Comparison of ENCODE assay signal across 9 cellular contexts in genomic region chr15:72785452-72786243, GRCh38. TPM values are rescaled to one million over a fixed set of nuclear protein-coding genes. Genes with fewer than 3 reads are reported as not detected.
DNase-seq lines count a peak whose midpoint lies in the region; ATAC-seq and TF ChIP-seq lines count a peak whose summit lies in the region.
"Had no signal": no experiment of that assay in that cellular context is flagged by ENCODE, and none has a peak within 500 bp of the region (broad histone marks: within the 10 kb centered on the region; RNA-seq: fewer than 3 reads in every experiment).

No MANE protein-coding gene starts in this region.

- peak overlapping the region; percentile 87 for H3K4me3 Mint-ChIP-seq in activated T-cell treated with anti-CD3 and anti-CD28 coated beads, Interleukin-2, amount 50 U/mL, for 24 hours
- peak overlapping the region; percentile 88 to 97 (median 96) for H3K4me3 Mint-ChIP-seq in immature natural killer cell
- H3K4me3 Mint-ChIP-seq in stimulated activated memory B cell treated with anti-CD40 and anti-IgM and Interleukin-4, amounts not matched to agents 10 μg/mL and 1 μg/mL and 100 μg/mL, for 72 hours: no peak overlapping the region

- H3K36me3 Mint-ChIP-seq in activated T-cell treated with anti-CD3 and anti-CD28 coated beads, Interleukin-2, amount 50 U/mL, for 24 hours (ENCODE audit: low read depth): peaks cover 21% of the 10 kb centered on the region
- peaks cover 0 to 2% (median 0%) of the 10 kb centered on the region in 3 donors for H3K36me3 Mint-ChIP-seq in immature natural killer cell
- H3K36me3 Mint-ChIP-seq in stimulated activated memory B cell treated with anti-CD40 and anti-IgM and Interleukin-4, amounts not matched to agents 10 μg/mL and 1 μg/mL and 100 μg/mL, for 72 hours: peaks cover 10% of the 10 kb centered on the region

- no peaks in the 10 kb centered on the region for H3K27me3 Mint-ChIP-seq in activated T-cell treated with anti-CD3 and anti-CD28 coated beads, Interleukin-2, amount 50 U/mL, for 24 hours
- H3K27me3 Mint-ChIP-seq in immature natural killer cell (ENCODE audit: low read depth in 3 of 3): peaks cover 9 to 21% (median 20%) of the 10 kb centered on the region in 3 donors
- H3K27me3 Mint-ChIP-seq in stimulated activated memory B cell treated with anti-CD40 and anti-IgM and Interleukin-4, amounts not matched to agents 10 μg/mL and 1 μg/mL and 100 μg/mL, for 72 hours: no peaks in the 10 kb centered on the region

- H3K9me3 Mint-ChIP-seq in activated T-cell treated with anti-CD3 and anti-CD28 coated beads, Interleukin-2, amount 50 U/mL, for 24 hours: no peaks in the 10 kb centered on the region
- H3K9me3 Mint-ChIP-seq in immature natural killer cell: no peaks in the 10 kb centered on the region
- H3K9me3 Mint-ChIP-seq in stimulated activated memory B cell treated with anti-CD40 and anti-IgM and Interleukin-4, amounts not matched to agents 10 μg/mL and 1 μg/mL and 100 μg/mL, for 72 hours: no peaks in the 10 kb centered on the region

- no peak for TF ChIP-seq CTCF in GM13976 (IDR thresholded peaks at IDR 0.05; ENCODE audit: borderline replicate concordance, control extremely low read depth, extremely low read depth, insufficient read depth, missing control alignments)

- in situ Hi-C loops in GM13976 (cut with MboI; ENCODE audit: low sequenced_read_pairs, unreplicated experiment): loop anchor here (25.0 kb wide), 1 partner anchor 477 kb away; no protein-coding TSS in a partner anchor

- peaks cover 56% of the 10 kb centered on the region for H3K4me1 Mint-ChIP-seq in activated T-cell treated with anti-CD3 and anti-CD28 coated beads, Interleukin-2, amount 50 U/mL, for 24 hours (ENCODE audit: low read depth)
- peaks cover 61 to 78% of the 10 kb centered on the region in 2 donors for H3K4me1 Mint-ChIP-seq in immature natural killer cell
- H3K4me1 Mint-ChIP-seq in stimulated activated memory B cell treated with anti-CD40 and anti-IgM and Interleukin-4, amounts not matched to agents 10 μg/mL and 1 μg/mL and 100 μg/mL, for 72 hours: peaks cover 31% of the 10 kb centered on the region

- peak overlapping the region; percentile 97 for H3K27ac Mint-ChIP-seq in activated T-cell treated with anti-CD3 and anti-CD28 coated beads, Interleukin-2, amount 50 U/mL, for 24 hours
- peak overlapping the region; percentile 85 to 98 (median 96) for H3K27ac Mint-ChIP-seq in immature natural killer cell
- H3K27ac Mint-ChIP-seq in stimulated activated memory B cell treated with anti-CD40 and anti-IgM and Interleukin-4, amounts not matched to agents 10 μg/mL and 1 μg/mL and 100 μg/mL, for 72 hours: peak overlapping the region; percentile 91

- DNase-seq in M059J (ENCODE audit: low read depth) (peak; percentile 26), immature natural killer cell (peak; percentile 82 to 84 (median 84)), GM13976 (ENCODE audit: low spot score) (no peak), NCI-H82 (lab: John Stamatoyannopoulos, UW) (no peak), DMS153 treated with DMSO at 0.1 percent for 48 hours (lab: John Stamatoyannopoulos, UW; ENCODE audit: unreplicated experiment) (no peak)
- peak; percentile 56 for DNase-seq in activated T-cell treated with anti-CD3 and anti-CD28 coated beads, Interleukin-2, amount 50 U/mL, for 24 hours

- no peak for ATAC-seq in stimulated activated memory B cell treated with anti-CD40 and anti-IgM and Interleukin-4, amounts not matched to agents 10 μg/mL and 1 μg/mL and 100 μg/mL, for 72 hours
- no peak for ATAC-seq in GM18868 (IDR thresholded peaks at IDR 0.05; ENCODE audit: unreplicated experiment)
- ATAC-seq: right cardiac atrium had no signal

RNA-seq across cellular contexts. Expression of gene ADPGK, which starts 2.1 kb away (rescaled TPM):
- 86.4 and 109 TPM in 2 replicates for total RNA-seq in M059J (2014; rRNA removed; shearing (Covaris generic))
- polyA plus RNA-seq in immature natural killer cell: 100 to 1,000 TPM in 2 of 3 donors, 10 to 100 TPM in 1; 98.9 to 139 (median 113) TPM

Comparison
In these comparisons a context has a peak if more than half of its experiments do, and no peak if none do; other contexts are left out.
1. DNase-seq: peak in M059J (single experiment), activated T-cell treated with anti-CD3 and anti-CD28 coated beads, Interleukin-2, amount 50 U/mL, for 24 hours (single experiment) and immature natural killer cell (3 of 3); none in GM13976 (single experiment), NCI-H82 (single experiment) and DMS153 treated with DMSO at 0.1 percent for 48 hours (single experiment).
2. Peak in every context shown above with its lines, with median percentiles within 50 percentile points of each other: H3K27ac Mint-ChIP-seq.